23 cellular contexts compared by ENCODE assay signal in genomic region chr13:85019121-85019520, GRCh38.
"Had no signal": no experiment of that assay in that cellular context is flagged by ENCODE, and none has a peak within 500 bp of the region (broad histone marks: within the 10 kb centered on the region; RNA-seq: fewer than 3 reads in every experiment).

No MANE protein-coding gene starts in this region.

- H3K4me1 ChIP-seq: pancreas, psoas muscle, right atrium auricular region, testis, transverse colon had no signal

- H3K4me3 ChIP-seq: cardiac muscle cell, pancreas, psoas muscle, right atrium auricular region, testis, transverse colon had no signal

- H3K27ac ChIP-seq: cardiac muscle cell, pancreas, psoas muscle, right atrium auricular region, testis, transverse colon had no signal

- DNase-seq: activated CD4-positive, alpha-beta T cell treated with anti-CD3 and anti-CD28 coated beads for 36 hours; activated CD4-positive, CD25-positive, alpha-beta regulatory T cell; activated CD8-positive, alpha-beta memory T cell treated with anti-CD3 and anti-CD28 coated beads, Interleukin-2, amount 10 ng/mL, durations not matched to agents 7 days and 5 days; activated CD8-positive, alpha-beta T cell treated with anti-CD3 and anti-CD28 coated beads, Interleukin-2, amount 10 ng/mL, durations not matched to agents 7 days and 5 days; activated naive CD4-positive, alpha-beta T cell; activated T-cell treated with anti-CD3 and anti-CD28 coated beads for 4 hours; activated T-cell treated with anti-CD3 and anti-CD28 coated beads, Interleukin-2, amount 50 U/mL, for 72 hours; cortex of kidney; foreskin fibroblast; glutamatergic neuron; left colon; naive thymus-derived CD8-positive, alpha-beta T cell; nucleus accumbens; pancreas; psoas muscle; stimulated activated naive CD4-positive, alpha-beta T cell; T-helper 1 cell; testis; transverse colon had no signal

- H3K27me3 ChIP-seq: cardiac muscle cell, pancreas, right atrium auricular region, testis, transverse colon had no signal

- H3K9me3 ChIP-seq: pancreas, psoas muscle, right atrium auricular region, testis had no signal

- H3K36me3 ChIP-seq: cardiac muscle cell, pancreas, right atrium auricular region, transverse colon had no signal

- ATAC-seq: activated CD4-positive, alpha-beta T cell treated with anti-CD3 and anti-CD28 coated beads for 36 hours; activated CD8-positive, alpha-beta memory T cell treated with anti-CD3 and anti-CD28 coated beads, Interleukin-2, amount 10 ng/mL, durations not matched to agents 7 days and 5 days; activated CD8-positive, alpha-beta T cell treated with anti-CD3 and anti-CD28 coated beads, Interleukin-2, amount 10 ng/mL, durations not matched to agents 7 days and 5 days; activated naive CD4-positive, alpha-beta T cell treated with anti-CD3 and anti-CD28 coated beads, Interleukin-2, amount 50 U/mL, for 72 hours; activated T-cell treated with anti-CD3 and anti-CD28 coated beads, Interleukin-2, amount 50 U/mL, for 72 hours; esophagus mucosa; left colon; naive thymus-derived CD8-positive, alpha-beta T cell; pancreas; psoas muscle had no signal
